ENCODE assay signal across 13 cellular contexts in the genomic region with DNA sequence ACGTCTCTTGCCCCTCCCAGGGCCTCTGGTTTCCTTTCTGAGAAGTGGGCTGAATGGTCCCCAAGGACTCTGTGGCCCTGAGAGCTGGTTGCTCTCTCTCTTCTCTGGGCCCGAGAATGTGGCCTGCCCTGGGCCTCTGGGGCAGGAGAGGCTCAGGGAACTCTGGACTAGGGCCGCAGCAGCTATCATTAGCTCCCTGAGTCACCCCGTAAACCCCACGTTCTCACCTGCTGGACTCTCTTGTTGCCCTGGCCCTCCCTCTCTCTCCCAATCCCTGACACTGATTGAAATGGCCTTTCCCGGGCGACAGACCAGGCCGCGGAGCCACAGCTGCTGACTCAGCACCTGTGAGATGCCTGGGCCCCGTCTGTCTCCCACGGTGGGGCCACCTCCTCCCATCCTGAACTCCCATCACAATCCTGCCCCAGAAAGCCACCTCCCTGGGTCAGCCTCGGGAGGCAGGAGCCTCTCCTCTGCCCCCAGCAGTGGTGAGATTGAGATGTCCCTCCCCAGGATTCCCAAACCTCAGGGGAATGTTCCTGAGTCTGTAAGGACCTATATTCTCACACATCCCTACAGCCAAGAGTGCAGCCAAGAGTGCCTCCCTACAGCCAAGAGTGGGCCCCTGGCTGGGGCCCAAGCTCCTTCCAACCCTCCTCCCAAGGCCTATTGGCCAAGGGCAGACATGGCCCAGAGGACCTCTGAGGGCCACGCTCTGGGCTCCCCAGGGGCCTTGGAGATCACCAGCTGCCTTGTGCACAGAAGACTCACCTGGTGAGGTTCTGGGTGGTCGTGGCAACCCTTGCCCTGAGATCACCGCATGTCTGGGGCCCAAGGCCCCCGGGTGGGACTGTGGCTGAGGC. TPM values are rescaled to one million over a fixed set of nuclear protein-coding genes. Genes with fewer than 3 reads are reported as not detected.
DNase-seq lines count a peak whose midpoint lies in the region; ATAC-seq and TF ChIP-seq lines count a peak whose summit lies in the region.
"Had no signal": no experiment of that assay in that cellular context is flagged by ENCODE, and none has a peak within 500 bp of the region (broad histone marks: within the 10 kb centered on the region; RNA-seq: fewer than 3 reads in every experiment).

No MANE protein-coding gene starts in this region.

- intact Hi-C loops in esophagus muscularis mucosa (cut with DNase I) (no loop called here), upper lobe of right lung (cut with DNase I) (no loop called here), cardiac septum (cut with DNase I) (no loop called here)

- TF ChIP-seq EP300 in esophagus muscularis mucosa (IDR thresholded peaks at IDR 0.05): no peak

- H3K9me3 ChIP-seq in esophagus muscularis mucosa (no peaks in the 10 kb centered on the region), upper lobe of right lung (no peaks in the 10 kb centered on the region)

- 78% methylated on average over 14 of the region's 16 CpGs for WGBS in esophagus muscularis mucosa

- TF ChIP-seq CTCF in esophagus muscularis mucosa (IDR thresholded peaks at IDR 0.05) (no peak), upper lobe of right lung (IDR thresholded peaks at IDR 0.05) (no peak)

- TF ChIP-seq POLR2A in esophagus muscularis mucosa (IDR thresholded peaks at IDR 0.05; ENCODE audit: low read depth): no peak

- H3K4me3 Mint-ChIP-seq in stimulated activated naive B cell treated with anti-CD40 and anti-IgM and Interleukin-4, amounts not matched to agents 10 μg/mL and 1 μg/mL and 100 μg/mL, for 72 hours: peak overlapping the region; percentile 9 to 77
- H3K4me3 Mint-ChIP-seq: brain had no signal

- H3K36me3 ChIP-seq in esophagus muscularis mucosa: no peaks in the 10 kb centered on the region
- no peaks in the 10 kb centered on the region for H3K36me3 ChIP-seq in upper lobe of right lung

- H3K4me3 ChIP-seq in esophagus muscularis mucosa: no peak overlapping the region
- no peak overlapping the region for H3K4me3 ChIP-seq in upper lobe of right lung

- no peaks in the 10 kb centered on the region for H3K9me3 Mint-ChIP-seq in stimulated activated naive B cell treated with anti-CD40 and anti-IgM and Interleukin-4, amounts not matched to agents 10 μg/mL and 1 μg/mL and 100 μg/mL, for 72 hours

- H3K27ac ChIP-seq in esophagus muscularis mucosa (replicated peaks in 1 of 4): no peak overlapping the region
- no peak overlapping the region for H3K27ac ChIP-seq in upper lobe of right lung
- H3K27ac ChIP-seq: 22Rv1 had no signal

- H3K27me3 Mint-ChIP-seq in stimulated activated naive B cell treated with anti-CD40 and anti-IgM and Interleukin-4, amounts not matched to agents 10 μg/mL and 1 μg/mL and 100 μg/mL, for 72 hours: peaks cover 18 to 25% of the 10 kb centered on the region in 2 donors

- H3K4me1 Mint-ChIP-seq in stimulated activated naive B cell treated with anti-CD40 and anti-IgM and Interleukin-4, amounts not matched to agents 10 μg/mL and 1 μg/mL and 100 μg/mL, for 72 hours: peaks cover 24 to 38% of the 10 kb centered on the region in 2 donors

- H3K4me1 ChIP-seq in esophagus muscularis mucosa (peaks cover 0 to 13% (median 0%) of the 10 kb centered on the region in 4 donors), upper lobe of right lung (no peaks in the 10 kb centered on the region)

- H3K36me3 Mint-ChIP-seq in stimulated activated naive B cell treated with anti-CD40 and anti-IgM and Interleukin-4, amounts not matched to agents 10 μg/mL and 1 μg/mL and 100 μg/mL, for 72 hours: no peaks in the 10 kb centered on the region
- H3K36me3 Mint-ChIP-seq: brain had no signal

- peak; percentile 3 to 14 for ATAC-seq in stimulated activated naive B cell treated with anti-CD40 and anti-IgM and Interleukin-4, amounts not matched to agents 10 μg/mL and 1 μg/mL and 100 μg/mL, for 72 hours (replicated peaks)
- no peak for ATAC-seq in upper lobe of right lung

- H3K27me3 ChIP-seq in esophagus muscularis mucosa (peaks cover 0 to 66% (median 0%) of the 10 kb centered on the region in 4 donors), upper lobe of right lung (peaks cover 14% of the 10 kb centered on the region)

- peak; percentile 51 for DNase-seq in DMS53 (lab: John Stamatoyannopoulos, UW)
- DNase-seq in DMS53 treated with DMSO at 0.1 percent for 48 hours (lab: John Stamatoyannopoulos, UW; ENCODE audit: unreplicated experiment): no peak
- peak; percentile 73 for DNase-seq in HK-2 (ENCODE audit: unreplicated experiment)
- peak; percentile 57 for DNase-seq in esophagus muscularis mucosa (ENCODE audit: extremely low spot score)
- no peak for DNase-seq in stimulated activated naive B cell treated with anti-CD40 and anti-IgM and Interleukin-4, amounts not matched to agents 10 μg/mL and 1 μg/mL and 100 μg/mL, for 72 hours
- DNase-seq in upper lobe of right lung: no peak
- no peak for DNase-seq in SIG-M5 treated with dmso at 0.1 percent for 504 hours (lab: John Stamatoyannopoulos, UW; ENCODE audit: unreplicated experiment)
- no peak for DNase-seq in cardiac septum (ENCODE audit: low spot score)
- DNase-seq: left cardiac atrium, NCI-H524 had no signal

- peak overlapping the region; percentile 83 for H3K27ac Mint-ChIP-seq in stimulated activated naive B cell treated with anti-CD40 and anti-IgM and Interleukin-4, amounts not matched to agents 10 μg/mL and 1 μg/mL and 100 μg/mL, for 72 hours

RNA-seq across cellular contexts. Expression of a gene that starts 0.5 kb away (rescaled TPM):
- total RNA-seq in esophagus muscularis mucosa: under 1 TPM; 0.26 to 0.83 (median 0.45) TPM
- 0.26 TPM for total RNA-seq in upper lobe of right lung
- total RNA-seq in cardiac septum: 1.0 TPM
- total RNA-seq: pulmonary artery endothelial cell had no signal

RNA-seq across cellular contexts. Expression of a gene that starts 52.1 kb away (rescaled TPM):
- total RNA-seq in esophagus muscularis mucosa (1 to 10 TPM; 2.0 to 5.0 (median 3.1) TPM), upper lobe of right lung (2.9 TPM), cardiac septum (4.8 TPM)

Comparison
In these comparisons a context has a peak if more than half of its experiments do, and no peak if none do; other contexts are left out.
1. DNase-seq: peak in DMS53 (single experiment), HK-2 (single experiment) and esophagus muscularis mucosa (single experiment); none in DMS53 treated with DMSO at 0.1 percent for 48 hours (single experiment), stimulated activated naive B cell treated with anti-CD40 and anti-IgM and Interleukin-4, amounts not matched to agents 10 μg/mL and 1 μg/mL and 100 μg/mL, for 72 hours (single experiment), upper lobe of right lung (single experiment), SIG-M5 treated with dmso at 0.1 percent for 504 hours (single experiment) and cardiac septum (single experiment).